In genomic region chr10:78224602-78225001, GRCh38 we compare ENCODE assay signal across 29 cellular contexts.
DNase-seq lines count a peak whose midpoint lies in the region; ATAC-seq, FAIRE-seq and TF ChIP-seq lines count a peak whose summit lies in the region.
"Had no signal": no experiment of that assay in that cellular context is flagged by ENCODE, and none has a peak within 500 bp of the region (broad histone marks: within the 10 kb centered on the region; RNA-seq: fewer than 3 reads in every experiment).

No MANE protein-coding gene starts in this region.

- POLR2A ChIA-PET in SK-N-SH (lab: Yijun Ruan, JAX): no interaction called here
- POLR2A ChIA-PET in HepG2 (lab: Yijun Ruan, JAX): no interaction called here

- no TSS peak for BruUV-seq in HepG2 (replicated peaks; lab: Mats Ljungman, UMichigan)

- H3K27ac Mint-ChIP-seq in activated naive CD8-positive, alpha-beta T cell treated with anti-CD3 and anti-CD28 coated beads, Interleukin-2, amount 50 U/mL, for 24 hours: no peak overlapping the region
- H3K27ac Mint-ChIP-seq: activated naive CD4-positive, alpha-beta T cell treated with anti-CD3 and anti-CD28 coated beads, Interleukin-2, amount 10 ng/mL, durations not matched to agents 7 days and 5 days; activated T-helper 1 cell treated with anti-CD3 and anti-CD28 coated beads, Interleukin-12 subunit alpha, Interleukin-12 subunit beta, Interleukin-2, Interleukin-4 antibody, amounts not matched to agents 30 ng/mL and 10 ng/mL and 1 ng/mL, durations not matched to agents 14 hours and 24 hours and 36 hours; natural killer cell; stimulated activated naive B cell treated with anti-CD40 and anti-IgM and Interleukin-4, amounts not matched to agents 10 μg/mL and 1 μg/mL and 100 μg/mL, for 72 hours; WTC11 had no signal

- H3K9me3 Mint-ChIP-seq in activated naive CD8-positive, alpha-beta T cell treated with anti-CD3 and anti-CD28 coated beads, Interleukin-2, amount 50 U/mL, for 24 hours: no peaks in the 10 kb centered on the region
- H3K9me3 Mint-ChIP-seq: activated naive CD4-positive, alpha-beta T cell treated with anti-CD3 and anti-CD28 coated beads, Interleukin-2, amount 10 ng/mL, durations not matched to agents 7 days and 5 days; activated T-helper 1 cell treated with anti-CD3 and anti-CD28 coated beads, Interleukin-12 subunit alpha, Interleukin-12 subunit beta, Interleukin-2, Interleukin-4 antibody, amounts not matched to agents 30 ng/mL and 10 ng/mL and 1 ng/mL, durations not matched to agents 14 hours and 24 hours and 36 hours; natural killer cell had no signal

- H3K27ac ChIP-seq in SK-N-SH (ENCODE audit: low read depth in 2 of 2, low read length in 1 of 2): no peak overlapping the region
- H3K27ac ChIP-seq in HepG2 (ENCODE audit: extremely low read length, insufficient read depth, low read length): no peak overlapping the region
- H3K27ac ChIP-seq: epithelial cell of prostate, pancreas, right atrium auricular region had no signal

- TF ChIP-seq CTCF in SK-N-SH (IDR thresholded peaks at IDR 0.05) (no peak), foreskin fibroblast (IDR thresholded peaks at IDR 0.05; ENCODE audit: low read depth, low read length) (no peak), HepG2 (CRISPR knock-in tag; IDR thresholded peaks at IDR 0.05) (no peak)

- intact Hi-C loops in HepG2 (cut with micrococcal nuclease; ENCODE audit: unreplicated experiment): no loop called here

- TF ChIP-seq POLR2A in HepG2 (IDR thresholded peaks at IDR 0.05; ENCODE audit: insufficient read depth in 1 of 2, low read depth in 2 of 2, low read length in 2 of 2): no peak

- ATAC-seq in activated naive CD8-positive, alpha-beta T cell treated with anti-CD3 and anti-CD28 coated beads, Interleukin-2, amount 50 U/mL, for 24 hours: no peak
- no peak for ATAC-seq in HepG2
- ATAC-seq: natural killer cell; pancreas; stimulated activated naive B cell treated with anti-CD40 and anti-IgM and Interleukin-4, amounts not matched to agents 10 μg/mL and 1 μg/mL and 100 μg/mL, for 72 hours; WTC11 had no signal

- H3K27me3 ChIP-seq in SK-N-SH (ENCODE audit: insufficient read depth) (no peaks in the 10 kb centered on the region), HepG2 (ENCODE audit: control insufficient read depth in 1 of 2, insufficient read depth in 2 of 2, low read length in 2 of 2) (peaks cover 0 to 16% of the 10 kb centered on the region in 2 experiments; a peak in 2 of 5 replicates)
- H3K27me3 ChIP-seq: BE2C, pancreas, right atrium auricular region had no signal

- peaks cover 15% of the 10 kb centered on the region for H3K27me3 Mint-ChIP-seq in activated naive CD8-positive, alpha-beta T cell treated with anti-CD3 and anti-CD28 coated beads, Interleukin-2, amount 50 U/mL, for 24 hours

- CTCF ChIA-PET in SK-N-SH (lab: Yijun Ruan, JAX): interaction anchor here (0.6 to 1.4 kb wide), 2 partner anchors 177 kb away, joined by 3 to 7 read pairs; no protein-coding TSS in a partner anchor
- CTCF ChIA-PET in HepG2 (lab: Yijun Ruan, JAX; ENCODE audit: low intra/inter-chr PET ratio, low total read pairs): no interaction called here

- FAIRE-seq in HepG2 (lab: Jason Lieb, UNC): no peak
- FAIRE-seq: frontal cortex, pancreas had no signal

- no peak overlapping the region for H3K4me3 Mint-ChIP-seq in activated naive CD8-positive, alpha-beta T cell treated with anti-CD3 and anti-CD28 coated beads, Interleukin-2, amount 50 U/mL, for 24 hours
- H3K4me3 Mint-ChIP-seq: activated naive CD4-positive, alpha-beta T cell treated with anti-CD3 and anti-CD28 coated beads, Interleukin-2, amount 10 ng/mL, durations not matched to agents 7 days and 5 days; activated T-helper 1 cell treated with anti-CD3 and anti-CD28 coated beads, Interleukin-12 subunit alpha, Interleukin-12 subunit beta, Interleukin-2, Interleukin-4 antibody, amounts not matched to agents 30 ng/mL and 10 ng/mL and 1 ng/mL, durations not matched to agents 14 hours and 24 hours and 36 hours; natural killer cell; stimulated activated naive B cell treated with anti-CD40 and anti-IgM and Interleukin-4, amounts not matched to agents 10 μg/mL and 1 μg/mL and 100 μg/mL, for 72 hours; WTC11 had no signal

- H3K4me1 ChIP-seq in SK-N-SH (ENCODE audit: control insufficient read depth in 1 of 2, insufficient read depth in 2 of 2, low read depth in 1 of 2, low read length in 1 of 2) (peaks cover 6 to 25% of the 10 kb centered on the region in 2 experiments; a peak in 2 of 4 replicates), HepG2 (ENCODE audit: insufficient read depth, low read length) (no peaks in the 10 kb centered on the region)
- H3K4me1 ChIP-seq: BE2C, pancreas, right atrium auricular region had no signal

- no peaks in the 10 kb centered on the region for H3F3A ChIP-seq in SK-N-SH (replicated peaks; ENCODE audit: insufficient read depth)

- H4K20me1 ChIP-seq in SK-N-SH (ENCODE audit: insufficient read depth): no peaks in the 10 kb centered on the region
- no peaks in the 10 kb centered on the region for H4K20me1 ChIP-seq in HepG2 (ENCODE audit: insufficient read depth, low read length)

- no peak for TF ChIP-seq RAD21 in SK-N-SH (IDR thresholded peaks at IDR 0.05; ENCODE audit: low read length)
- TF ChIP-seq RAD21 in HepG2 (CRISPR knock-in tag; IDR thresholded peaks at IDR 0.05): no peak

- in situ Hi-C loops in HepG2 (cut with HindIII; ENCODE audit: extremely low pct_ligation_motif_present, low pct_unique_long_range_greater_than_20kb): no loop called here

- H3K79me2 ChIP-seq in SK-N-SH (ENCODE audit: insufficient read depth) (no peaks in the 10 kb centered on the region), HepG2 (ENCODE audit: insufficient read depth, low read length) (no peaks in the 10 kb centered on the region)

- H3K9ac ChIP-seq in SK-N-SH (no peak overlapping the region), HepG2 (ENCODE audit: insufficient read depth, low read depth, low read length) (no peak overlapping the region)

- TF ChIP-seq EP300 in SK-N-SH (IDR thresholded peaks at IDR 0.05; ENCODE audit: borderline replicate concordance in 1 of 2, low read depth in 1 of 2, low read length in 1 of 2) (no peak), HepG2 (IDR thresholded peaks at IDR 0.05; ENCODE audit: low read depth in 2 of 2, low read length in 2 of 2) (no peak), HepG2 (CRISPR knock-in tag; IDR thresholded peaks at IDR 0.05; ENCODE audit: borderline replicate concordance) (no peak)

- H2AFZ ChIP-seq in SK-N-SH (ENCODE audit: low read depth) (0 out of 2 replicates have a peak overlapping the region, but pooled peaks have one; percentile 1), HepG2 (ENCODE audit: low read length) (no peak overlapping the region)

- DNase-seq in GM03348 (ENCODE audit: low spot score): peak; percentile 86
- DNase-seq in SK-N-SH: no peak
- DNase-seq in foreskin fibroblast: peak; percentile 14 to 45
- no peak for DNase-seq in amygdala (lab: John Stamatoyannopoulos, UW)
- no peak for DNase-seq in activated naive CD8-positive, alpha-beta T cell treated with anti-CD3 and anti-CD28 coated beads, Interleukin-2, amount 50 U/mL, for 24 hours
- no peak for DNase-seq in HepG2 (ENCODE audit: low spot score)
- no peak for DNase-seq in stimulated activated naive CD4-positive, alpha-beta T cell treated with Interleukin-2 at 50 U/mL for 16 hours (lab: John Stamatoyannopoulos, UW)
- DNase-seq: activated naive CD4-positive, alpha-beta T cell treated with anti-CD3 and anti-CD28 coated beads, Interleukin-2, amount 10 ng/mL, durations not matched to agents 7 days and 5 days; aorta; BE2C; DMS53; effector CD4-positive, alpha-beta T cell; hypothalamus; islet precursor cell; midbrain; natural killer cell; NCI-H1105 treated with DMSO at 0.1 percent for 48 hours; NCI-H2081 treated with DMSO at 0.1 percent for 48 hours; NCI-H82; pancreas; stimulated activated CD4-positive, alpha-beta T cell treated with anti-CD3 and anti-CD28 coated beads, Interleukin-12 subunit alpha, Interleukin-12 subunit beta, amount 100 ng/mL, for 4 hours; stimulated activated CD4-positive, alpha-beta T cell treated with anti-CD3 and anti-CD28 coated beads, Interleukin-4, amount 100 ng/mL, for 24 hours; stimulated activated naive B cell treated with anti-CD40 and anti-IgM and Interleukin-4, amounts not matched to agents 10 μg/mL and 1 μg/mL and 100 μg/mL, for 72 hours; T-helper 9 cell had no signal

- H3K4me3 ChIP-seq in SK-N-SH (ENCODE audit: low read depth in 2 of 2, low read length in 1 of 2): no peak overlapping the region
- H3K4me3 ChIP-seq in foreskin fibroblast (ENCODE audit: low read depth in 1 of 2, low read length in 2 of 2): no peak overlapping the region
- no peak overlapping the region for H3K4me3 ChIP-seq in HepG2 (replicated peaks in 1 of 3; ENCODE audit: insufficient read depth in 1 of 3, low read depth in 2 of 3, low read length in 3 of 3)
- H3K4me3 ChIP-seq: pancreas, right atrium auricular region had no signal

- H3K4me1 Mint-ChIP-seq in activated naive CD8-positive, alpha-beta T cell treated with anti-CD3 and anti-CD28 coated beads, Interleukin-2, amount 50 U/mL, for 24 hours: no peaks in the 10 kb centered on the region
- H3K4me1 Mint-ChIP-seq: activated naive CD4-positive, alpha-beta T cell treated with anti-CD3 and anti-CD28 coated beads, Interleukin-2, amount 10 ng/mL, durations not matched to agents 7 days and 5 days; stimulated activated naive B cell treated with anti-CD40 and anti-IgM and Interleukin-4, amounts not matched to agents 10 μg/mL and 1 μg/mL and 100 μg/mL, for 72 hours had no signal

- H3K4me2 ChIP-seq in SK-N-SH (peak overlapping the region; percentile 36; the same call in 1 of the 2 replicates), HepG2 (ENCODE audit: low read depth, low read length) (no peak overlapping the region)

- H3K9me3 ChIP-seq in SK-N-SH: no peaks in the 10 kb centered on the region
- H3K9me3 ChIP-seq in HepG2 (ENCODE audit: low read length): no peaks in the 10 kb centered on the region
- H3K9me3 ChIP-seq: BE2C, pancreas, right atrium auricular region had no signal

- 64% methylated on average over 6 of the region's 6 CpGs for WGBS in SK-N-SH (ENCODE audit: low lambda C conversion rate)
- 42% methylated on average over 5 of the region's 6 CpGs for WGBS in HepG2 (ENCODE audit: low lambda C conversion rate)

- no peaks in the 10 kb centered on the region for H3K9me2 ChIP-seq in SK-N-SH

- H3K36me3 ChIP-seq in SK-N-SH (replicated peaks in 1 of 2; ENCODE audit: control insufficient read depth in 1 of 2, insufficient read depth in 2 of 2, low read length in 1 of 2): no peaks in the 10 kb centered on the region
- H3K36me3 ChIP-seq in HepG2 (replicated peaks in 1 of 2; ENCODE audit: control insufficient read depth in 1 of 2, insufficient read depth in 2 of 2, low read length in 2 of 2): no peaks in the 10 kb centered on the region
- H3K36me3 ChIP-seq: BE2C, pancreas, right atrium auricular region had no signal

- no peaks in the 10 kb centered on the region for H3K36me3 Mint-ChIP-seq in activated naive CD8-positive, alpha-beta T cell treated with anti-CD3 and anti-CD28 coated beads, Interleukin-2, amount 50 U/mL, for 24 hours (ENCODE audit: low read depth)
- H3K36me3 Mint-ChIP-seq: activated naive CD4-positive, alpha-beta T cell treated with anti-CD3 and anti-CD28 coated beads, Interleukin-2, amount 10 ng/mL, durations not matched to agents 7 days and 5 days; natural killer cell; stimulated activated naive B cell treated with anti-CD40 and anti-IgM and Interleukin-4, amounts not matched to agents 10 μg/mL and 1 μg/mL and 100 μg/mL, for 72 hours; WTC11 had no signal

TF ChIP-seq in SK-N-SH, 30 proteins besides CTCF, POLR2A, EP300 and RAD21 (continues in another document):
- no peak for TF ChIP-seq YY1 (IDR thresholded peaks at IDR 0.05; ENCODE audit: low read depth)

Comparison
In these comparisons a context has a peak if more than half of its experiments do, and no peak if none do; other contexts are left out.
1. DNase-seq: peak in GM03348 (single experiment) and foreskin fibroblast (2 of 2); none in SK-N-SH (single experiment), amygdala (0 of 56), activated naive CD8-positive, alpha-beta T cell treated with anti-CD3 and anti-CD28 coated beads, Interleukin-2, amount 50 U/mL, for 24 hours (single experiment), HepG2 (single experiment) and stimulated activated naive CD4-positive, alpha-beta T cell treated with Interleukin-2 at 50 U/mL for 16 hours (single experiment).